ENCODE assay signal across 22 cellular contexts in the genomic region with DNA sequence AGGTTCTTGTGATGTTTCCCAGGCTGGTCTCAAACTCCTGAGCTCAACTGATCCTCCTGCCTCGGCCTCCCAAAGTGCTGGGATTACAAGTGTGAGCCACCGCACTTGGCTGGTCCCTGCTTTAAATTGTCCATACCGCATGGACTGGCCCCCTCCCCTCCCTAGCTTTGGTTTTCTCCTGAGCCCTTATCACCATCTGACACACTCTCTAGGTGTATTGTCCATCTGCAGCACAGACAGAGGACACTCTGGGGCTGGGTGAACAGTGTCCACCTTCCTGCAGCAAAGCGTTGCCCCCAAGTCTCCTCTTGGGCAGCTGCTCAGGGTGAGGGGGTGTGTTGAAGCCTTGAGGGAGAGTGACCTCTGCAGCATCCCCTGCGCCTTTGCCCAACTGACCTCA. TPM values are rescaled to one million over a fixed set of nuclear protein-coding genes. Genes with fewer than 3 reads are reported as not detected.
DNase-seq lines count a peak whose midpoint lies in the region; ATAC-seq, FAIRE-seq and TF ChIP-seq lines count a peak whose summit lies in the region.
"Had no signal": no experiment of that assay in that cellular context is flagged by ENCODE, and none has a peak within 500 bp of the region (broad histone marks: within the 10 kb centered on the region; RNA-seq: fewer than 3 reads in every experiment).

No MANE protein-coding gene starts in this region.

- CTCF ChIA-PET in HCT116 (lab: Charles Lee) (no interaction called here), K562 (lab: Yijun Ruan, JAX; ENCODE audit: low intra/inter-chr PET ratio) (no interaction called here)

- no peak for TF ChIP-seq EP300 in K562 (IDR thresholded peaks at IDR 0.05; ENCODE audit: low read length)

- POLR2A ChIA-PET in HCT116 (lab: Charles Lee) = no interaction called here
- POLR2A ChIA-PET in K562 (lab: Yijun Ruan, JAX) = interaction anchor here (0.7 to 0.9 kb wide), 2 partner anchors 8 to 13 kb away, joined by 3 to 4 read pairs; no protein-coding TSS in a partner anchor

- H3K27ac ChIP-seq in HCT116 (ENCODE audit: low read depth, low read length) (peak overlapping the region; percentile 92; the same call in 1 of the 2 replicates), K562 (ENCODE audit: extremely low read depth, low read depth, low read length) (no peak overlapping the region), Karpas-422 (ENCODE audit: low read length) (no peak overlapping the region)

- H4K20me1 ChIP-seq in HCT116 (ENCODE audit: insufficient read depth) (no peaks in the 10 kb centered on the region), K562 (replicated peaks; ENCODE audit: control insufficient read depth, insufficient read depth, low read length) (no peaks in the 10 kb centered on the region), Karpas-422 (ENCODE audit: insufficient read depth, low read depth, low read length) (no peaks in the 10 kb centered on the region)

- ATAC-seq in HCT116 (no peak), K562 (peak; percentile 79), GM18858 (IDR thresholded peaks at IDR 0.05; ENCODE audit: unreplicated experiment) (no peak)
- ATAC-seq: GM23338 had no signal

- BruUV-seq in HCT116 (replicated peaks; lab: Mats Ljungman, UMichigan) (no TSS peak), K562 (replicated peaks; lab: Mats Ljungman, UMichigan) (no TSS peak)

- FAIRE-seq in K562 (lab: Jason Lieb, UNC) = no peak
- FAIRE-seq: GM12891, GM18507, GM19239 had no signal

- TF ChIP-seq RAD21 in HCT116 (IDR thresholded peaks at IDR 0.05; ENCODE audit: low read depth) (no peak), K562 (CRISPR knock-in tag; conservative IDR thresholded peaks at IDR 0.05 in 1 of 2, IDR thresholded peaks at IDR 0.05 in 1 of 2) (no peak; a peak in 1 of 4 replicates)

- H3K36me3 ChIP-seq in HCT116 (ENCODE audit: control insufficient read depth in 1 of 2, insufficient read depth in 2 of 2, low read length in 2 of 2) (0 out of 4 replicates have a peak, but pooled peaks cover 0 to 3% of the 10 kb centered on the region in 2 experiments), K562 (ENCODE audit: control insufficient read depth, insufficient read depth, low read length) (no peaks in the 10 kb centered on the region), Karpas-422 (ENCODE audit: insufficient read depth, low read length) (no peaks in the 10 kb centered on the region)

- H3K4me3 ChIP-seq in HCT116 (replicated peaks in 1 of 2; ENCODE audit: low read depth in 1 of 2, low read length in 2 of 2) (no peak overlapping the region), K562 (no peak overlapping the region), Karpas-422 (ENCODE audit: low read length) (no peak overlapping the region)
- H3K4me3 ChIP-seq: GM23338 had no signal

- no peak overlapping the region for H3K4me3 Mint-ChIP-seq in HFFc6
- no peak overlapping the region for H3K4me3 Mint-ChIP-seq in nephron
- H3K4me3 Mint-ChIP-seq: CD4-positive, alpha-beta memory T cell; GM23338; H9 had no signal

- H3K9me3 Mint-ChIP-seq in HFFc6 (no peaks in the 10 kb centered on the region), nephron (no peaks in the 10 kb centered on the region)
- H3K9me3 Mint-ChIP-seq: GM23338, H9 had no signal

- no peak overlapping the region for H3K9ac ChIP-seq in HCT116 (ENCODE audit: low read length)
- H3K9ac ChIP-seq in K562 (ENCODE audit: insufficient read depth in 1 of 2, low read depth in 2 of 2, low read length in 2 of 2) = peak overlapping the region in 1 of 2 experiments; percentile 52; a peak in 1 of 4 replicates
- no peak overlapping the region for H3K9ac ChIP-seq in Karpas-422 (ENCODE audit: low read length)

- WGBS in K562 (ENCODE audit: insufficient coverage, low coverage, missing lambda C conversion rate) = 21% methylated on average over 5 of the region's 5 CpGs

- TF ChIP-seq CTCF in HCT116 (IDR thresholded peaks at IDR 0.05 in 2 of 3, conservative IDR thresholded peaks at IDR 0.05 in 1 of 3; ENCODE audit: borderline replicate concordance in 1 of 3, insufficient read depth in 1 of 3, low read depth in 2 of 3, low read length in 2 of 3) (no peak), HFFc6 (IDR thresholded peaks at IDR 0.05) (no peak), K562 (IDR thresholded peaks at IDR 0.05 in 2 of 3, conservative IDR thresholded peaks at IDR 0.05 in 1 of 3; ENCODE audit: insufficient read depth in 2 of 3, low read depth in 1 of 3, low read length in 3 of 3) (no peak), nephron (IDR thresholded peaks at IDR 0.05; ENCODE audit: unreplicated experiment in 3 of 3) (no peak)

- TF ChIP-seq POLR2A in HCT116 (IDR thresholded peaks at IDR 0.05; ENCODE audit: borderline replicate concordance, extremely low read depth, insufficient read depth, insufficient read length) (no peak), K562 (conservative IDR thresholded peaks at IDR 0.05) (no peak)

- intact Hi-C loops in HCT116 (cut with micrococcal nuclease) (no loop called here), K562 (cut with micrococcal nuclease) (no loop called here)

- H3K79me2 ChIP-seq in HCT116 (ENCODE audit: insufficient read depth, low read length) (peaks cover 18% of the 10 kb centered on the region; the same call in 1 of the 2 replicates), K562 (ENCODE audit: control insufficient read depth, insufficient read depth, low read length) (no peaks in the 10 kb centered on the region), Karpas-422 (ENCODE audit: low read length) (no peaks in the 10 kb centered on the region)

- H2AFZ ChIP-seq in HCT116 (ENCODE audit: low read depth, low read length, poor library complexity, severe bottlenecking) (no peak overlapping the region), K562 (ENCODE audit: low read depth, low read length) (no peak overlapping the region), Karpas-422 (ENCODE audit: low read length) (no peak overlapping the region)
- H2AFZ ChIP-seq: GM23338 had no signal

- H3K36me3 Mint-ChIP-seq in HFFc6 (ENCODE audit: low read depth) (no peaks in the 10 kb centered on the region), nephron (ENCODE audit: low read depth) (no peaks in the 10 kb centered on the region)
- H3K36me3 Mint-ChIP-seq: CD4-positive, alpha-beta memory T cell had no signal

- no peaks in the 10 kb centered on the region for H3K9me1 ChIP-seq in K562 (ENCODE audit: control insufficient read depth, insufficient read depth, low read length)

- H3K27ac Mint-ChIP-seq in HFFc6 = peak overlapping the region; percentile 55
- peak overlapping the region in 2 of 3 experiments; percentile 42 to 76 for H3K27ac Mint-ChIP-seq in nephron
- H3K27ac Mint-ChIP-seq: CD4-positive, alpha-beta memory T cell; GM23338 had no signal

- DNase-seq in HCT116 (ENCODE audit: low read depth, low spot score) (no peak), HFFc6 (no peak), K562 (ENCODE audit: extremely low read depth in 1 of 4, low spot score in 3 of 4) (peak in 1 of 4 experiments; percentile 30), Karpas-422 (no peak), ecto neural progenitor cell (ENCODE audit: low spot score) (no peak)
- no peak for DNase-seq in stimulated activated CD4-positive, alpha-beta T cell treated with anti-CD3 and anti-CD28 coated beads, Interleukin-12 subunit alpha, Interleukin-12 subunit beta, amount 100 ng/mL, for 4 hours
- DNase-seq: C1 segment of cervical spinal cord; Calu3; CD4-positive, alpha-beta memory T cell; DMS53; GF-D8; H9 had no signal

- RAD21 ChIA-PET in HCT116 (lab: Charles Lee; ENCODE audit: low non-redundant PET in 1 of 2, low total read pairs in 2 of 2, uncharacterized antibody in 2 of 2, unreplicated experiment in 2 of 2) = interaction anchor here in 1 of 2 experiments (1.2 kb wide), 1 partner anchor 28 kb away, joined by 3 read pairs; no protein-coding TSS in a partner anchor

- no peaks in the 10 kb centered on the region for H3K9me2 ChIP-seq in HCT116 (ENCODE audit: insufficient read depth)
- no peaks in the 10 kb centered on the region for H3K9me2 ChIP-seq in Karpas-422 (replicated peaks; ENCODE audit: insufficient read depth, low read length)

- H3K4me1 Mint-ChIP-seq in HFFc6 (ENCODE audit: low read depth) = peaks cover 74% of the 10 kb centered on the region
- H3K4me1 Mint-ChIP-seq in nephron = peaks cover 41% of the 10 kb centered on the region
- H3K4me1 Mint-ChIP-seq: CD4-positive, alpha-beta memory T cell had no signal

- H3K9me3 ChIP-seq in HCT116 (ENCODE audit: control insufficient read depth in 1 of 2, insufficient read depth in 1 of 2, low read depth in 1 of 2, low read length in 2 of 2) (no peaks in the 10 kb centered on the region), K562 (replicated peaks; ENCODE audit: control insufficient read depth, insufficient read depth, low read depth, low read length) (no peaks in the 10 kb centered on the region), Karpas-422 (ENCODE audit: low read length) (no peaks in the 10 kb centered on the region)

- in situ Hi-C loops in K562 (cut with MboI) = no loop called here

- H3K4me1 ChIP-seq in HCT116 (ENCODE audit: control insufficient read depth in 1 of 2, insufficient read depth in 2 of 2, low read length in 2 of 2) (peaks cover 49 to 78% of the 10 kb centered on the region in 2 experiments), K562 (replicated peaks in 1 of 2; ENCODE audit: control insufficient read depth in 2 of 2, insufficient read depth in 2 of 2, low read length in 2 of 2) (peaks cover 6 to 58% of the 10 kb centered on the region in 2 experiments; a peak in 4 of 5 replicates), Karpas-422 (ENCODE audit: low read length) (no peaks in the 10 kb centered on the region)

- no peaks in the 10 kb centered on the region; the same call in 1 of the 2 replicates for H3K27me3 Mint-ChIP-seq in HFFc6 (ENCODE audit: insufficient read depth)
- peaks cover 18% of the 10 kb centered on the region for H3K27me3 Mint-ChIP-seq in nephron (ENCODE audit: low read depth)

- H3K4me2 ChIP-seq in HCT116 (ENCODE audit: low read length) = peak overlapping the region; percentile 92; the same call in 1 of the 2 replicates
- H3K4me2 ChIP-seq in K562 (ENCODE audit: insufficient read depth, low read length) = no peak overlapping the region
- no peak overlapping the region for H3K4me2 ChIP-seq in Karpas-422 (ENCODE audit: low read depth, low read length, poor library complexity, severe bottlenecking)
- H3K4me2 ChIP-seq: GM23338 had no signal

- no peaks in the 10 kb centered on the region for H3K27me3 ChIP-seq in HCT116 (ENCODE audit: insufficient read depth, low read length)
- no peaks in the 10 kb centered on the region for H3K27me3 ChIP-seq in K562 (ENCODE audit: control insufficient read depth in 2 of 2, insufficient read depth in 2 of 2, low read length in 2 of 2)
- H3K27me3 ChIP-seq in Karpas-422 (ENCODE audit: low read length) = no peaks in the 10 kb centered on the region

RNA-seq across cellular contexts. Expression of a gene that starts 36.0 kb away (rescaled TPM):
- total RNA-seq in HCT116 (2021; ENCODE audit: unreplicated experiment) (1.5 TPM), K562 (2014; rRNA removed) (11.8 and 12.5 TPM in 2 replicates), K562 (2014; rRNA removed; fragmentation: Illumina TruSeq; extraction: Trizol) (3.9 and 5.6 TPM in 2 replicates), K562 (2015; rRNA removed; fragmentation: Illumina TruSeq; extraction: Trizol) (17.6 and 20.2 TPM in 2 replicates), K562 (2021) (44.2 and 48.3 TPM in 2 replicates)
- 0.01 TPM in 1 of 2 replicates, not detected in the other for polyA plus RNA-seq in HCT116 (2012)
- total RNA-seq in HFFc6 (2021; fragmentation: NEBNext Ultra II Directional; extraction: Animal tissue kit (Norgen Biotek cat#: 25700)) = not detected
- 16.9 and 103 TPM in 2 replicates for total RNA-seq in K562 (2011; cell fraction: chromatin; rRNA removed; ENCODE audit: low replicate concordance)
- 80.7 and 188 TPM in 2 replicates for total RNA-seq in K562 (2011; cell fraction: nucleolus; rRNA removed)
- total RNA-seq in K562 (2011; cell fraction: nucleoplasm; rRNA removed) = 58.2 and 70.2 TPM in 2 replicates
- polyA plus RNA-seq in K562 (2011; rRNA removed) (97.2 and 430 TPM in 2 replicates), K562 (2014; fragmentation: Illumina TruSeq; extraction: Trizol) (15.3 and 36.5 TPM in 2 replicates), K562 (2014; fragmentation: Nextera tagmentation; extraction: Ambion mirVana) (1 to 10 TPM; 4.4 to 4.7 TPM), K562 (2014; rRNA removed) (21.4 and 27.5 TPM in 2 replicates)
- polyA plus RNA-seq in K562 (2011; cell fraction: cytosol; rRNA removed) = 306 and 365 TPM in 2 replicates
- 296 and 371 TPM in 2 replicates for polyA plus RNA-seq in K562 (2011; cell fraction: nucleus; rRNA removed)
- polyA plus RNA-seq in K562 (2012) = 106 and 264 TPM in 2 replicates
- 35.4 and 85.9 TPM in 2 replicates for polyA minus RNA-seq in K562 (2011; rRNA and poly(A)+ RNA removed)
- polyA minus RNA-seq in K562 (2011; cell fraction: cytosol; rRNA and poly(A)+ RNA removed) = 143 and 458 TPM in 2 replicates
- 44.6 and 117 TPM in 2 replicates for polyA minus RNA-seq in K562 (2011; cell fraction: nucleus; rRNA and poly(A)+ RNA removed)
- not detected in 2 replicates for total RNA-seq in Karpas-422 (2014; rRNA removed; shearing (Covaris generic); ENCODE audit: low replicate concordance)
- total RNA-seq: A172; A673; Calu3; CD4-positive, alpha-beta memory T cell; H4 had no signal
- polyA plus RNA-seq: BJ; CD4-positive, alpha-beta memory T cell had no signal
